In the genomic region with DNA sequence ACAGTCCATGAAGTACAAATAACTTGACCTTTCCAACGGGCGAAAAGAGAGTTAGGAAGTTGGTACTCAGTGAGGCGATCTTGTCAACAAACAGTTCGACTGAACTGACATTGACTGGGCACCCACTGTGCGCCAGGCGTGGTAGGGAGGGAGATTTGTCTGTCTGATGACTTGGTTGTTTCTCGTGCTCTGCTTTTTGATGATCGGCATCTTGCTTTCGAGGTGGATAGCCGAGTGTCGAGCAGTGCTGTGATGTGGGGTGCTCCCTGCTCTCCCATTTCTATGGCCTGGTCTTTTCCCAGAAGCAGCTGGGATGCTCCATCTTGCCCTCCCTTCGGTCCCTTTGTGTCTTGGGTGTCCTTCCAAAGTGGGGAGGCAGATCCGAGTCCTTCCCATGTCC, we compare ENCODE assay signal across 31 cellular contexts. TPM values are rescaled to one million over a fixed set of nuclear protein-coding genes. Genes with fewer than 3 reads are reported as not detected.
DNase-seq lines count a peak whose midpoint lies in the region; ATAC-seq, FAIRE-seq and TF ChIP-seq lines count a peak whose summit lies in the region.
"Had no signal": no experiment of that assay in that cellular context is flagged by ENCODE, and none has a peak within 500 bp of the region (broad histone marks: within the 10 kb centered on the region; RNA-seq: fewer than 3 reads in every experiment).

No MANE protein-coding gene starts in this region.

- H3K36me3 ChIP-seq in GM23248 (ENCODE audit: low read depth) (no peaks in the 10 kb centered on the region), K562 (ENCODE audit: control insufficient read depth, insufficient read depth, low read length) (no peaks in the 10 kb centered on the region), rectal smooth muscle tissue (ENCODE audit: control insufficient read depth, insufficient read depth, low read length) (no peaks in the 10 kb centered on the region)
- H3K36me3 ChIP-seq: HAP-1, ovary, right atrium auricular region had no signal

- no peaks in the 10 kb centered on the region for H3K9me1 ChIP-seq in K562 (ENCODE audit: control insufficient read depth, insufficient read depth, low read length)

- peaks cover 37% of the 10 kb centered on the region for H3K4me1 Mint-ChIP-seq in mesothelial cell of epicardium
- no peaks in the 10 kb centered on the region for H3K4me1 Mint-ChIP-seq in activated CD4-positive, alpha-beta memory T cell treated with anti-CD3 and anti-CD28 coated beads, Interleukin-2, amount 10 ng/mL, durations not matched to agents 7 days and 5 days
- no peaks in the 10 kb centered on the region for H3K4me1 Mint-ChIP-seq in activated T-helper 1 cell treated with anti-CD3 and anti-CD28 coated beads, Interleukin-12 subunit alpha, Interleukin-12 subunit beta, Interleukin-2, Interleukin-4 antibody, amounts not matched to agents 30 ng/mL and 10 ng/mL and 1 ng/mL, durations not matched to agents 14 hours and 24 hours and 36 hours (ENCODE audit: low read depth)
- H3K4me1 Mint-ChIP-seq: activated T-helper 17 cell treated with anti-CD3 and anti-CD28 coated beads, Interleukin-2, amount 50 U/mL, for 72 hours; CD4-positive, alpha-beta memory T cell; naive thymus-derived CD4-positive, alpha-beta T cell had no signal

- FAIRE-seq in K562 (lab: Jason Lieb, UNC), result no peak
- FAIRE-seq: A204.1, TTC549 had no signal

- H3K27ac Mint-ChIP-seq in mesothelial cell of epicardium, result peak overlapping the region; percentile 83
- no peak overlapping the region for H3K27ac Mint-ChIP-seq in activated CD4-positive, alpha-beta memory T cell treated with anti-CD3 and anti-CD28 coated beads, Interleukin-2, amount 10 ng/mL, durations not matched to agents 7 days and 5 days
- H3K27ac Mint-ChIP-seq in activated T-helper 1 cell treated with anti-CD3 and anti-CD28 coated beads, Interleukin-12 subunit alpha, Interleukin-12 subunit beta, Interleukin-2, Interleukin-4 antibody, amounts not matched to agents 30 ng/mL and 10 ng/mL and 1 ng/mL, durations not matched to agents 14 hours and 24 hours and 36 hours, result no peak overlapping the region
- H3K27ac Mint-ChIP-seq: activated CD4-positive, alpha-beta memory T cell treated with anti-CD3 and anti-CD28 coated beads for 36 hours; activated naive CD4-positive, alpha-beta T cell treated with anti-CD3 and anti-CD28 coated beads, Interleukin-2, amount 50 U/mL, for 72 hours; activated T-helper 17 cell treated with anti-CD3 and anti-CD28 coated beads, Interleukin-2, amount 50 U/mL, for 72 hours; CD4-positive, alpha-beta memory T cell; naive thymus-derived CD4-positive, alpha-beta T cell; T-helper 1 cell treated with Interleukin-12 subunit alpha and Interleukin-12 subunit beta and Interleukin-4 antibody, amounts not matched to agents 30 μg/mL and 1 μg/mL, for 36 hours had no signal

- peaks cover 18% of the 10 kb centered on the region for H3K9me3 Mint-ChIP-seq in mesothelial cell of epicardium
- H3K9me3 Mint-ChIP-seq in activated CD4-positive, alpha-beta memory T cell treated with anti-CD3 and anti-CD28 coated beads, Interleukin-2, amount 10 ng/mL, durations not matched to agents 7 days and 5 days, result peaks cover 9% of the 10 kb centered on the region
- peaks cover 4% of the 10 kb centered on the region for H3K9me3 Mint-ChIP-seq in activated T-helper 1 cell treated with anti-CD3 and anti-CD28 coated beads, Interleukin-12 subunit alpha, Interleukin-12 subunit beta, Interleukin-2, Interleukin-4 antibody, amounts not matched to agents 30 ng/mL and 10 ng/mL and 1 ng/mL, durations not matched to agents 14 hours and 24 hours and 36 hours
- H3K9me3 Mint-ChIP-seq: T-helper 1 cell treated with Interleukin-12 subunit alpha and Interleukin-12 subunit beta and Interleukin-4 antibody, amounts not matched to agents 30 μg/mL and 1 μg/mL, for 36 hours had no signal

- ATAC-seq in K562, result no peak
- ATAC-seq: activated naive CD4-positive, alpha-beta T cell treated with anti-CD3 and anti-CD28 coated beads, Interleukin-2, amount 50 U/mL, for 72 hours; activated T-helper 17 cell treated with anti-CD3 and anti-CD28 coated beads, Interleukin-2, amount 50 U/mL, for 72 hours; esophagus mucosa; left lobe of liver; naive thymus-derived CD4-positive, alpha-beta T cell had no signal

- H3K79me2 ChIP-seq in GM23248 (ENCODE audit: insufficient read depth) (no peaks in the 10 kb centered on the region), K562 (ENCODE audit: control insufficient read depth, insufficient read depth, low read length) (no peaks in the 10 kb centered on the region)

- H3K27me3 Mint-ChIP-seq in mesothelial cell of epicardium (ENCODE audit: low read depth), result no peaks in the 10 kb centered on the region
- H3K27me3 Mint-ChIP-seq in activated CD4-positive, alpha-beta memory T cell treated with anti-CD3 and anti-CD28 coated beads, Interleukin-2, amount 10 ng/mL, durations not matched to agents 7 days and 5 days, result peaks cover 13% of the 10 kb centered on the region
- peaks cover 2% of the 10 kb centered on the region for H3K27me3 Mint-ChIP-seq in activated T-helper 1 cell treated with anti-CD3 and anti-CD28 coated beads, Interleukin-12 subunit alpha, Interleukin-12 subunit beta, Interleukin-2, Interleukin-4 antibody, amounts not matched to agents 30 ng/mL and 10 ng/mL and 1 ng/mL, durations not matched to agents 14 hours and 24 hours and 36 hours (ENCODE audit: insufficient read depth)

- no peak for TF ChIP-seq CTCF in K562 (IDR thresholded peaks at IDR 0.05 in 2 of 3, conservative IDR thresholded peaks at IDR 0.05 in 1 of 3; ENCODE audit: insufficient read depth in 2 of 3, low read depth in 1 of 3, low read length in 3 of 3)
- TF ChIP-seq CTCF in mesothelial cell of epicardium (IDR thresholded peaks at IDR 0.05; ENCODE audit: unreplicated experiment), result no peak

- POLR2A ChIA-PET in K562 (lab: Yijun Ruan, JAX), result interaction anchor here (1.0 kb wide), 1 partner anchor 14 kb away, joined by 3 read pairs; no protein-coding TSS in a partner anchor
- POLR2A ChIA-PET in activated CD4-positive, alpha-beta memory T cell treated with anti-CD3 and anti-CD28 coated beads, Interleukin-2, amount 10 ng/mL, durations not matched to agents 7 days and 5 days (lab: Charles Lee), result no interaction called here

- DNase-seq in GM23248 (no peak), K562 (ENCODE audit: extremely low read depth in 1 of 4, low spot score in 3 of 4) (no peak), mesothelial cell of epicardium (ENCODE audit: low spot score in 2 of 2, unreplicated experiment in 2 of 2) (no peak), SK-N-DZ (ENCODE audit: low spot score) (no peak)
- DNase-seq in activated CD4-positive, alpha-beta memory T cell treated with anti-CD3 and anti-CD28 coated beads, Interleukin-2, amount 10 ng/mL, durations not matched to agents 7 days and 5 days, result no peak
- DNase-seq in stimulated activated CD4-positive, alpha-beta T cell treated with anti-CD3 and anti-CD28 coated beads, Interleukin-4, amount 100 ng/mL, for 24 hours, result no peak
- DNase-seq in activated T-helper 1 cell treated with anti-CD3 and anti-CD28 coated beads, Interleukin-12 subunit alpha, Interleukin-12 subunit beta, Interleukin-2, Interleukin-4 antibody, amounts not matched to agents 30 ng/mL and 10 ng/mL and 1 ng/mL, durations not matched to agents 14 hours and 24 hours and 36 hours (ENCODE audit: low spot score), result no peak
- DNase-seq: activated CD4-positive, alpha-beta memory T cell treated with anti-CD3 and anti-CD28 coated beads for 36 hours; activated CD4-positive, CD25-positive, alpha-beta regulatory T cell treated with anti-CD3 and anti-CD28 coated beads, Interleukin-2, amount 50 U/mL, for 72 hours; activated CD8-positive, alpha-beta memory T cell treated with anti-CD3 and anti-CD28 coated beads, Interleukin-2, amount 50 U/mL, for 48 hours; AML-193; CD4-positive, alpha-beta memory T cell; foreskin melanocyte; naive thymus-derived CD4-positive, alpha-beta T cell; NCI-H1436; NCI-H446 treated with DMSO at 0.1 percent for 48 hours; stimulated activated CD4-positive, alpha-beta T cell treated with anti-CD3 and anti-CD28 coated beads, Interleukin-2, amount 100 ng/mL, for 48 hours had no signal

- H3K36me3 Mint-ChIP-seq in mesothelial cell of epicardium, result peaks cover 9% of the 10 kb centered on the region
- H3K36me3 Mint-ChIP-seq in activated CD4-positive, alpha-beta memory T cell treated with anti-CD3 and anti-CD28 coated beads, Interleukin-2, amount 10 ng/mL, durations not matched to agents 7 days and 5 days (ENCODE audit: low read depth), result peaks cover 3% of the 10 kb centered on the region
- H3K36me3 Mint-ChIP-seq in activated T-helper 1 cell treated with anti-CD3 and anti-CD28 coated beads, Interleukin-12 subunit alpha, Interleukin-12 subunit beta, Interleukin-2, Interleukin-4 antibody, amounts not matched to agents 30 ng/mL and 10 ng/mL and 1 ng/mL, durations not matched to agents 14 hours and 24 hours and 36 hours (ENCODE audit: low read depth), result no peaks in the 10 kb centered on the region
- H3K36me3 Mint-ChIP-seq: activated CD4-positive, alpha-beta memory T cell treated with anti-CD3 and anti-CD28 coated beads for 36 hours; CD4-positive, alpha-beta memory T cell had no signal

- H3K4me1 ChIP-seq in GM23248 (ENCODE audit: insufficient read depth) (0 out of 2 replicates have a peak, but pooled peaks cover 5% of the 10 kb centered on the region), K562 (replicated peaks in 1 of 2; ENCODE audit: control insufficient read depth in 2 of 2, insufficient read depth in 2 of 2, low read length in 2 of 2) (peaks cover 4 to 8% of the 10 kb centered on the region in 2 experiments; a peak in 2 of 5 replicates), rectal smooth muscle tissue (ENCODE audit: control insufficient read depth, insufficient read depth, low read length) (peaks cover 19% of the 10 kb centered on the region)
- H3K4me1 ChIP-seq: HAP-1, right atrium auricular region had no signal

- no peaks in the 10 kb centered on the region for H4K20me1 ChIP-seq in GM23248 (ENCODE audit: insufficient read depth)
- H4K20me1 ChIP-seq in K562 (replicated peaks; ENCODE audit: control insufficient read depth, insufficient read depth, low read length), result no peaks in the 10 kb centered on the region

- H3K9me3 ChIP-seq in GM23248 (ENCODE audit: low read depth), result no peaks in the 10 kb centered on the region
- H3K9me3 ChIP-seq in K562 (replicated peaks; ENCODE audit: control insufficient read depth, insufficient read depth, low read depth, low read length), result no peaks in the 10 kb centered on the region; the same call in 1 of the 2 replicates
- H3K9me3 ChIP-seq: HAP-1, ovary, right atrium auricular region had no signal

- H3K9me2 ChIP-seq in GM23248 (ENCODE audit: insufficient read depth), result no peaks in the 10 kb centered on the region

- H3K4me3 ChIP-seq in GM23248, result no peak overlapping the region
- H3K4me3 ChIP-seq in K562, result no peak overlapping the region
- H3K4me3 ChIP-seq in rectal smooth muscle tissue (ENCODE audit: low read length), result no peak overlapping the region
- H3K4me3 ChIP-seq: HAP-1, ovary, right atrium auricular region, SK-N-MC had no signal

- H3F3A ChIP-seq in GM23248 (ENCODE audit: insufficient read depth), result no peaks in the 10 kb centered on the region

- WGBS in GM23248 (ENCODE audit: low coverage in 1 of 2, low lambda C conversion rate in 2 of 2, missing lambda C conversion rate in 2 of 2), 2 experiments, result 91 to 96% methylated on average over 13 of the region's 13 CpGs
- WGBS in K562 (ENCODE audit: insufficient coverage, low coverage, missing lambda C conversion rate), result 48% methylated on average over 13 of the region's 13 CpGs

- no peak overlapping the region for H3K27ac ChIP-seq in GM23248
- no peak overlapping the region for H3K27ac ChIP-seq in K562 (ENCODE audit: extremely low read depth, low read depth, low read length)
- peak overlapping the region; percentile 82 for H3K27ac ChIP-seq in rectal smooth muscle tissue (ENCODE audit: low read depth, low read length)
- H3K27ac ChIP-seq: RWPE1, SK-N-MC had no signal

- H2AFZ ChIP-seq in GM23248 (peak overlapping the region; percentile 79), K562 (ENCODE audit: low read depth, low read length) (peak overlapping the region; percentile 36; the same call in 1 of the 2 replicates)

- TF ChIP-seq RAD21 in K562 (CRISPR knock-in tag; conservative IDR thresholded peaks at IDR 0.05 in 1 of 2, IDR thresholded peaks at IDR 0.05 in 1 of 2), result no peak

- CTCF ChIA-PET in K562 (lab: Yijun Ruan, JAX; ENCODE audit: low intra/inter-chr PET ratio), result no interaction called here
- CTCF ChIA-PET in activated CD4-positive, alpha-beta memory T cell treated with anti-CD3 and anti-CD28 coated beads, Interleukin-2, amount 10 ng/mL, durations not matched to agents 7 days and 5 days (lab: Charles Lee), result no interaction called here

- H3K9ac ChIP-seq in GM23248, result no peak overlapping the region
- no peak overlapping the region; a peak in 1 of 4 replicates for H3K9ac ChIP-seq in K562 (ENCODE audit: insufficient read depth in 1 of 2, low read depth in 2 of 2, low read length in 2 of 2)
- no peak overlapping the region for H3K9ac ChIP-seq in rectal smooth muscle tissue (ENCODE audit: low read length)

- in situ Hi-C loops in GM23248 (cut with MboI), result no loop called here
- in situ Hi-C loops in K562 (cut with MboI), result no loop called here

- TSS peak; percentile 59 for BruUV-seq in K562 (replicated peaks; lab: Mats Ljungman, UMichigan)

- no peak for TF ChIP-seq POLR2A in K562 (conservative IDR thresholded peaks at IDR 0.05)

- TF ChIP-seq EP300 in K562 (IDR thresholded peaks at IDR 0.05; ENCODE audit: low read length), result no peak

- intact Hi-C loops in K562 (cut with micrococcal nuclease), result no loop called here
- intact Hi-C loops in activated T-helper 1 cell treated with anti-CD3 and anti-CD28 coated beads, Interleukin-12 subunit alpha, Interleukin-12 subunit beta, Interleukin-2, Interleukin-4 antibody, amounts not matched to agents 30 ng/mL and 10 ng/mL and 1 ng/mL, durations not matched to agents 14 hours and 24 hours and 36 hours (cut with micrococcal nuclease), result no loop called here

- no peak overlapping the region for H3K4me3 Mint-ChIP-seq in mesothelial cell of epicardium
- no peak overlapping the region for H3K4me3 Mint-ChIP-seq in activated CD4-positive, alpha-beta memory T cell treated with anti-CD3 and anti-CD28 coated beads, Interleukin-2, amount 10 ng/mL, durations not matched to agents 7 days and 5 days
- H3K4me3 Mint-ChIP-seq in activated T-helper 1 cell treated with anti-CD3 and anti-CD28 coated beads, Interleukin-12 subunit alpha, Interleukin-12 subunit beta, Interleukin-2, Interleukin-4 antibody, amounts not matched to agents 30 ng/mL and 10 ng/mL and 1 ng/mL, durations not matched to agents 14 hours and 24 hours and 36 hours, result no peak overlapping the region
- H3K4me3 Mint-ChIP-seq: activated CD4-positive, alpha-beta memory T cell treated with anti-CD3 and anti-CD28 coated beads for 36 hours; activated T-helper 17 cell treated with anti-CD3 and anti-CD28 coated beads, Interleukin-2, amount 50 U/mL, for 72 hours; CD4-positive, alpha-beta memory T cell; endodermal cell; naive thymus-derived CD4-positive, alpha-beta T cell; T-helper 1 cell treated with Interleukin-12 subunit alpha and Interleukin-12 subunit beta and Interleukin-4 antibody, amounts not matched to agents 30 μg/mL and 1 μg/mL, for 36 hours had no signal

- H3K27me3 ChIP-seq in GM23248 (replicated peaks; ENCODE audit: insufficient read depth) (no peaks in the 10 kb centered on the region), K562 (ENCODE audit: control insufficient read depth in 2 of 2, insufficient read depth in 2 of 2, low read length in 2 of 2) (peaks cover 14 to 47% of the 10 kb centered on the region in 2 experiments; a peak in 4 of 5 replicates), rectal smooth muscle tissue (ENCODE audit: control insufficient read depth, insufficient read depth, low read length) (no peaks in the 10 kb centered on the region)
- H3K27me3 ChIP-seq: ovary, right atrium auricular region had no signal

- H3K4me2 ChIP-seq in GM23248 (ENCODE audit: unreplicated experiment) (no peak overlapping the region), K562 (ENCODE audit: insufficient read depth, low read length) (no peak overlapping the region)

RNA-seq across cellular contexts. Expression of a gene that starts 30.4 kb away (rescaled TPM):
- 16.2 and 29.3 TPM in 2 replicates for total RNA-seq in GM23248 (2014; rRNA removed; shearing (Covaris generic))
- 21.9 and 29.0 TPM in 2 replicates for polyA plus RNA-seq in GM23248 (2016; fragmentation: Nextera tagmentation; extraction: Ambion mirVana)
- total RNA-seq in K562 (2011; cell fraction: chromatin; rRNA removed; ENCODE audit: low replicate concordance), result 10.1 and 10.8 TPM in 2 replicates
- total RNA-seq in K562 (2011; cell fraction: nucleolus; rRNA removed), result 7.1 and 8.8 TPM in 2 replicates
- 7.9 and 13.3 TPM in 2 replicates for total RNA-seq in K562 (2011; cell fraction: nucleoplasm; rRNA removed)
- total RNA-seq in K562 (2014; rRNA removed), result 34.7 and 41.1 TPM in 2 replicates
- total RNA-seq in K562 (2014; rRNA removed; fragmentation: Illumina TruSeq; extraction: Trizol), result 39.9 and 41.0 TPM in 2 replicates
- total RNA-seq in K562 (2015; rRNA removed; fragmentation: Illumina TruSeq; extraction: Trizol), result 36.4 and 39.0 TPM in 2 replicates
- total RNA-seq in K562 (2021), result 28.1 and 30.2 TPM in 2 replicates
- 15.9 and 22.6 TPM in 2 replicates for polyA plus RNA-seq in K562 (2011; rRNA removed)
- 8.4 and 11.0 TPM in 2 replicates for polyA plus RNA-seq in K562 (2011; cell fraction: cytosol; rRNA removed)
- polyA plus RNA-seq in K562 (2011; cell fraction: nucleus; rRNA removed), result 12.8 and 16.4 TPM in 2 replicates
- 16.5 and 38.9 TPM in 2 replicates for polyA plus RNA-seq in K562 (2012)
- polyA plus RNA-seq in K562 (2014; fragmentation: Illumina TruSeq; extraction: Trizol), result 48.2 and 51.2 TPM in 2 replicates
- 100 to 1,000 TPM; 103 to 114 TPM for polyA plus RNA-seq in K562 (2014; fragmentation: Nextera tagmentation; extraction: Ambion mirVana)
- polyA plus RNA-seq in K562 (2014; rRNA removed), result 35.7 and 46.6 TPM in 2 replicates
- 17.4 and 17.6 TPM in 2 replicates for polyA minus RNA-seq in K562 (2011; rRNA and poly(A)+ RNA removed)
- polyA minus RNA-seq in K562 (2011; cell fraction: cytosol; rRNA and poly(A)+ RNA removed), result 6.8 and 8.6 TPM in 2 replicates
- polyA minus RNA-seq in K562 (2011; cell fraction: nucleus; rRNA and poly(A)+ RNA removed), result 9.7 and 17.2 TPM in 2 replicates
- 6.8 to 7.2 TPM (median 6.9 TPM) in 3 replicates for total RNA-seq in mesothelial cell of epicardium
- 1 to 10 TPM; 2.1 to 3.4 TPM for total RNA-seq in activated CD4-positive, alpha-beta memory T cell treated with anti-CD3 and anti-CD28 coated beads, Interleukin-2, amount 10 ng/mL, durations not matched to agents 7 days and 5 days
- 32.7 and 34.0 TPM in 2 replicates for polyA plus RNA-seq in SK-N-DZ (2014; cell fraction: cytosol; rRNA removed)
- 16.9 and 24.2 TPM in 2 replicates for polyA plus RNA-seq in SK-N-DZ (2014; cell fraction: nucleus; rRNA removed)
- total RNA-seq in activated T-helper 1 cell treated with anti-CD3 and anti-CD28 coated beads, Interleukin-12 subunit alpha, Interleukin-12 subunit beta, Interleukin-2, Interleukin-4 antibody, amounts not matched to agents 30 ng/mL and 10 ng/mL and 1 ng/mL, durations not matched to agents 14 hours and 24 hours and 36 hours, result 15.1 and 16.4 TPM in 2 replicates
